22 cellular contexts compared by ENCODE assay signal in genomic region chr17:33201255-33201654, GRCh38.
"Had no signal": no experiment of that assay in that cellular context is flagged by ENCODE, and none has a peak within 500 bp of the region (broad histone marks: within the 10 kb centered on the region; RNA-seq: fewer than 3 reads in every experiment).

No MANE protein-coding gene starts in this region.

- H3K27me3 Mint-ChIP-seq: stimulated activated memory B cell treated with anti-CD40 and anti-IgM and Interleukin-4, amounts not matched to agents 10 μg/mL and 1 μg/mL and 100 μg/mL, for 72 hours; stimulated activated naive CD8-positive, alpha-beta T cell treated with anti-CD3 and anti-CD28 coated beads, Interleukin-15, amount 100 ng/mL, for 72 hours had no signal

- H3K4me1 ChIP-seq: colonic mucosa, heart right ventricle, left ventricle myocardium inferior, lower lobe of right lung, parathyroid adenoma, prostate gland, spleen, testis, transverse colon had no signal

- H3K27ac Mint-ChIP-seq: memory B cell; natural killer cell treated with Interleukin-12 subunit alpha and Interleukin-12 subunit beta and Interleukin-15 and Interleukin-18, amount 100 ng/mL, for 72 hours; stimulated activated memory B cell treated with anti-CD40 and anti-IgM and Interleukin-4, amounts not matched to agents 10 μg/mL and 1 μg/mL and 100 μg/mL, for 72 hours; stimulated activated naive CD8-positive, alpha-beta T cell treated with anti-CD3 and anti-CD28 coated beads, Interleukin-15, amount 100 ng/mL, for 72 hours had no signal

- DNase-seq: colonic mucosa; effector CD4-positive, alpha-beta T cell; heart right ventricle; hypothalamus; left cardiac atrium; left ventricle myocardium inferior; lower lobe of right lung; midbrain; spleen; stimulated activated CD4-positive, alpha-beta T cell treated with anti-CD3 and anti-CD28 coated beads, Interleukin-15, amount 100 ng/mL, for 24 hours; stimulated activated CD4-positive, alpha-beta T cell treated with anti-CD3 and anti-CD28 coated beads, Interleukin-1b, Interleukin-23, amount 100 ng/mL, for 48 hours; stimulated activated CD4-positive, alpha-beta T cell treated with anti-CD3 and anti-CD28 coated beads, Interleukin-4, amount 100 ng/mL, for 24 hours; stimulated activated naive CD8-positive, alpha-beta T cell treated with anti-CD3 and anti-CD28 coated beads, Interleukin-15, amount 100 ng/mL, for 72 hours; testis; transverse colon had no signal

- H3K36me3 Mint-ChIP-seq: memory B cell; natural killer cell treated with Interleukin-12 subunit alpha and Interleukin-12 subunit beta and Interleukin-15 and Interleukin-18, amount 100 ng/mL, for 72 hours; stimulated activated memory B cell treated with anti-CD40 and anti-IgM and Interleukin-4, amounts not matched to agents 10 μg/mL and 1 μg/mL and 100 μg/mL, for 72 hours had no signal

- H3K9me3 ChIP-seq: colonic mucosa, heart right ventricle, left ventricle myocardium inferior, lower lobe of right lung, prostate gland, spleen, testis, transverse colon had no signal

- H3K27me3 ChIP-seq: colonic mucosa, testis, transverse colon had no signal

- H3K4me3 ChIP-seq: colonic mucosa, heart right ventricle, left ventricle myocardium inferior, lower lobe of right lung, prostate gland, spleen, testis, transverse colon had no signal

- H3K9me3 Mint-ChIP-seq: memory B cell; natural killer cell treated with Interleukin-12 subunit alpha and Interleukin-12 subunit beta and Interleukin-15 and Interleukin-18, amount 100 ng/mL, for 72 hours; stimulated activated memory B cell treated with anti-CD40 and anti-IgM and Interleukin-4, amounts not matched to agents 10 μg/mL and 1 μg/mL and 100 μg/mL, for 72 hours; stimulated activated naive CD8-positive, alpha-beta T cell treated with anti-CD3 and anti-CD28 coated beads, Interleukin-15, amount 100 ng/mL, for 72 hours had no signal

- H3K36me3 ChIP-seq: colonic mucosa, heart right ventricle, left ventricle myocardium inferior, lower lobe of right lung, prostate gland, spleen, transverse colon had no signal

- H3K27ac ChIP-seq: colonic mucosa, heart right ventricle, left ventricle myocardium inferior, lower lobe of right lung, parathyroid adenoma, prostate gland, spleen, testis, transverse colon had no signal

- H3K9ac ChIP-seq: parathyroid adenoma had no signal

- ATAC-seq: esophagus mucosa; heart right ventricle; lower lobe of right lung; natural killer cell treated with Interleukin-12 subunit alpha and Interleukin-12 subunit beta and Interleukin-15 and Interleukin-18, amount 100 ng/mL, for 72 hours; sciatic nerve; stimulated activated memory B cell treated with anti-CD40 and anti-IgM and Interleukin-4, amounts not matched to agents 10 μg/mL and 1 μg/mL and 100 μg/mL, for 72 hours; stimulated activated naive CD8-positive, alpha-beta T cell treated with anti-CD3 and anti-CD28 coated beads, Interleukin-15, amount 100 ng/mL, for 72 hours had no signal

- H3K4me1 Mint-ChIP-seq: memory B cell; stimulated activated memory B cell treated with anti-CD40 and anti-IgM and Interleukin-4, amounts not matched to agents 10 μg/mL and 1 μg/mL and 100 μg/mL, for 72 hours; stimulated activated naive CD8-positive, alpha-beta T cell treated with anti-CD3 and anti-CD28 coated beads, Interleukin-15, amount 100 ng/mL, for 72 hours had no signal

- H3K4me3 Mint-ChIP-seq: memory B cell; natural killer cell treated with Interleukin-12 subunit alpha and Interleukin-12 subunit beta and Interleukin-15 and Interleukin-18, amount 100 ng/mL, for 72 hours; stimulated activated memory B cell treated with anti-CD40 and anti-IgM and Interleukin-4, amounts not matched to agents 10 μg/mL and 1 μg/mL and 100 μg/mL, for 72 hours; stimulated activated naive CD8-positive, alpha-beta T cell treated with anti-CD3 and anti-CD28 coated beads, Interleukin-15, amount 100 ng/mL, for 72 hours had no signal
